In the genomic region with DNA sequence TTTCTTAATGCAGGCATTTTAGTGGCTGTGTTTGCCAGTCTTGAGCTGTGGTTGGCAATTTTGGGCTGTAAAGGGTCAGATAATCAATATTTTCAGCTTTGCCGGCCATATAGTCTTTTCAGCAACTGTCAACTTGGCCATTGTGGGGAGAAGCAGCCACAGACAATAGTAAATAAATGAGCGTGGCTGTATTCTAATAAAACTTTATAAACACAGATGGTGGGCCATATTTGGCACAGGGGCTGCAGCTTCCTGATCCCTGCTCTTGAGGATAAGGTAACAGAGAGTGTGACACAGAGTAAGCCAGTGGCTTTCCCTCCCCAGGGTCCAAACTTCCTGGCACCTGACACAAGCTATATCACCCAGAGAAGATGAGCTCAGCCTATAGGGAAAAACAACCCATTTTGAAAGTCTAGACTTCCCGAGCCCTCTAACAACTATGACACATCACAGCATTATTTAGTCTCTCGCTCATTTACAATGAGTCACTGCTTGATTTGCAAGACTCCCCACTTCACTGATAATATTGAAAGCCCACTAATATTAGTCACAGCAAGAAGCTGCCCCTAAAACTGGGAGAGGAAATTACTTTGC, we compare ENCODE assay signal across 10 cellular contexts.
A peak's percentile ranks its signal among the peaks of the same experiment; 100 is the strongest.
DNase-seq lines count a peak whose midpoint lies in the region; ATAC-seq, FAIRE-seq and TF ChIP-seq lines count a peak whose summit lies in the region.
"Had no signal": no experiment of that assay in that cellular context is flagged by ENCODE, and none has a peak within 500 bp of the region (broad histone marks: within the 10 kb centered on the region; RNA-seq: fewer than 3 reads in every experiment).

No MANE protein-coding gene starts in this region.

- DNase-seq in GM12865 (ENCODE audit: low read depth): peak; percentile 44
- DNase-seq in H54 (ENCODE audit: insufficient read length, low spot score): peak; percentile 49
- peak; percentile 78 for DNase-seq in RCC 7860 (ENCODE audit: low spot score)
- peak; percentile 90 for DNase-seq in islet precursor cell
- DNase-seq in ureter (ENCODE audit: low spot score): no peak
- no peak for DNase-seq in T-helper 2 cell
- DNase-seq in NCI-H2227 treated with DMSO at 0.1 percent for 48 hours (lab: John Stamatoyannopoulos, UW): no peak
- DNase-seq: OCI-M1, transverse colon had no signal

- H3K4me3 ChIP-seq in GM12865 (ENCODE audit: low read depth, low read length): no peak overlapping the region
- H3K4me3 ChIP-seq: transverse colon had no signal

- no peak for ATAC-seq in HG03571 (IDR thresholded peaks at IDR 0.05; ENCODE audit: unreplicated experiment)

- TF ChIP-seq POLR2A in H54 (IDR thresholded peaks at IDR 0.05; ENCODE audit: low read depth, low read length): no peak

- no peak for TF ChIP-seq CTCF in GM12865 (IDR thresholded peaks at IDR 0.05; ENCODE audit: insufficient read depth, low read depth, low read length, missing control alignments)

- FAIRE-seq in H54 (lab: Jason Lieb, UNC) (peak; percentile 41), RCC 7860 (lab: Jason Lieb, UNC) (peak; percentile 84)

Comparison
In these comparisons a context has a peak if more than half of its experiments do, and no peak if none do; other contexts are left out.
1. DNase-seq: peak in GM12865 (single experiment), H54 (single experiment), RCC 7860 (single experiment) and islet precursor cell (single experiment); none in ureter (single experiment), T-helper 2 cell (0 of 5) and NCI-H2227 treated with DMSO at 0.1 percent for 48 hours (single experiment).